8 cellular contexts compared by ENCODE assay signal in the genomic region with DNA sequence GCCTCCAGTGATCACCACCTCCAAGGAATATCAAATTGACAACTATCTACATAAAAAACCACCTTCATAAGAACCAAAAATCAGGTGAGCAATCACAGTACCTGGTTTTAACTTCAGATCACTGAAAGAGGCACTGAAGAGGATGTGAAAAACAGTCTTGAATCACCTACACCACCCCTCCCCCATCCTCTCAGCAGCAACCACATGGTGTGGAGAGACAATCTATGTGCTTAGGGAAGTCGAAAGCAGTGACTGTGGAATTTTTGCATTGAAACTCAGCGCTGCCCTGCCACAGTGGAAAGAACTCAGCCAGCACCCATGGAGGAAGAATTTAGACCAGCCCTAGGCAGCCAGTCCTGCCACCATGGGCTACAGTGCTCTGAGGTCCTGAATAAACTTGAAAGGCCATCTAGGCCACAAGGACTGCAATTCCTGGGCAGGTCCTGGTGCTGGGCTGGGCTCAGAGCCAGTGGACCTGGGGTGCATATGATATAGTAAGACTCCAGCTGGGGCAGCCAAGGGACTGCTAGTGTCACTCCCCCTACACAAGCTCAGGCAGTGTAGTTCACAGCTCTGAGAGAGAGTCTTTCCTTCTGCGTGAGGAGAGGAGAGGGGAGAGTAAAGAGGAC.
DNase-seq lines count a peak whose midpoint lies in the region; ATAC-seq and TF ChIP-seq lines count a peak whose summit lies in the region.

No MANE protein-coding gene starts in this region.

- no peaks in the 10 kb centered on the region for H3K4me1 ChIP-seq in CD8-positive, alpha-beta T cell (ENCODE audit: insufficient read depth, low read length)
- H3K4me1 ChIP-seq in HUES64 (ENCODE audit: insufficient read depth, low read length) (peaks cover 13% of the 10 kb centered on the region; the same call in 1 of the 2 replicates), gastroesophageal sphincter (peaks cover 2 to 40% (median 6%) of the 10 kb centered on the region in 3 donors)

- H3K4me3 ChIP-seq in CD8-positive, alpha-beta T cell (ENCODE audit: low read depth, low read length): no peak overlapping the region
- no peak overlapping the region for H3K4me3 ChIP-seq in HUES64 (ENCODE audit: low read length)
- no peak overlapping the region for H3K4me3 ChIP-seq in gastroesophageal sphincter

- CTCF ChIA-PET in CD8-positive, alpha-beta T cell (lab: Charles Lee): no interaction called here

- peak overlapping the region; percentile 11 for H3K27ac Mint-ChIP-seq in CD8-positive, alpha-beta T cell

- H3K4me3 Mint-ChIP-seq in CD8-positive, alpha-beta T cell: no peak overlapping the region

- H3K36me3 ChIP-seq in CD8-positive, alpha-beta T cell (ENCODE audit: insufficient read depth, low read length): peaks cover 19% of the 10 kb centered on the region
- H3K36me3 ChIP-seq in HUES64 (ENCODE audit: insufficient read depth, low read length) (peaks cover 58% of the 10 kb centered on the region), gastroesophageal sphincter (peaks cover 8 to 88% of the 10 kb centered on the region in 2 donors)

- H3K27me3 ChIP-seq in CD8-positive, alpha-beta T cell (ENCODE audit: insufficient read depth, low read length): no peaks in the 10 kb centered on the region
- H3K27me3 ChIP-seq in HUES64 (ENCODE audit: insufficient read depth, low read length) (no peaks in the 10 kb centered on the region), gastroesophageal sphincter (no peaks in the 10 kb centered on the region)

- H3K9me3 ChIP-seq in CD8-positive, alpha-beta T cell (ENCODE audit: low read length): no peaks in the 10 kb centered on the region
- no peaks in the 10 kb centered on the region for H3K9me3 ChIP-seq in HUES64 (ENCODE audit: insufficient read depth, low read depth, low read length)
- H3K9me3 ChIP-seq in gastroesophageal sphincter: no peaks in the 10 kb centered on the region

- H3K27ac ChIP-seq in CD8-positive, alpha-beta T cell (ENCODE audit: low read depth, low read length): no peak overlapping the region
- peak overlapping the region; percentile 1; the same call in 1 of the 2 replicates for H3K27ac ChIP-seq in HUES64 (ENCODE audit: low read depth, low read length)
- H3K27ac ChIP-seq in gastroesophageal sphincter: peak overlapping the region in 3 of 4 donors; percentile 4 to 26 (median 12)

- no peak for DNase-seq in CD8-positive, alpha-beta T cell
- no peak for DNase-seq in activated gamma-delta T cell (lab: John Stamatoyannopoulos, UW)
- no peak for DNase-seq in glomerular visceral epithelial cell (ENCODE audit: extremely low spot score)
- DNase-seq in AG20443 (ENCODE audit: low spot score): no peak
- no peak for DNase-seq in cerebellar nuclear complex (lab: John Stamatoyannopoulos, UW)

- TF ChIP-seq CTCF in CD8-positive, alpha-beta T cell (IDR thresholded peaks at IDR 0.05): no peak
- no peak for TF ChIP-seq CTCF in gastroesophageal sphincter (IDR thresholded peaks at IDR 0.05)

- H3K27me3 Mint-ChIP-seq in CD8-positive, alpha-beta T cell (ENCODE audit: low read depth): no peaks in the 10 kb centered on the region

- H3K9me3 Mint-ChIP-seq in CD8-positive, alpha-beta T cell: no peaks in the 10 kb centered on the region

- intact Hi-C loops in CD8-positive, alpha-beta T cell (cut with DNase I, micrococcal nuclease): no loop called here

- WGBS in HUES64: 75% methylated on average over 3 of the region's 3 CpGs
- 72 to 83% methylated on average over 2 of the region's 3 CpGs for WGBS in gastroesophageal sphincter (ENCODE audit: low coverage in 1 of 2), 2 donors

- H3K4me1 Mint-ChIP-seq in CD8-positive, alpha-beta T cell (ENCODE audit: low read depth): peaks cover 36% of the 10 kb centered on the region

- H3K9ac ChIP-seq in HUES64 (ENCODE audit: low read depth, low read length): no peak overlapping the region

- TF ChIP-seq POLR2A in gastroesophageal sphincter (IDR thresholded peaks at IDR 0.05): no peak

- POLR2A ChIA-PET in CD8-positive, alpha-beta T cell (lab: Charles Lee): interaction anchor here (0.7 kb wide), 1 partner anchor 430 kb away, joined by 3 read pairs; no protein-coding TSS in a partner anchor

- no peak for ATAC-seq in CD8-positive, alpha-beta T cell
- ATAC-seq in GM21381 (IDR thresholded peaks at IDR 0.05; ENCODE audit: unreplicated experiment): peak; percentile 67
- ATAC-seq in gastroesophageal sphincter: no peak

- peaks cover 78% of the 10 kb centered on the region for H3K36me3 Mint-ChIP-seq in CD8-positive, alpha-beta T cell

- TF ChIP-seq EP300 in gastroesophageal sphincter (IDR thresholded peaks at IDR 0.05): no peak
